ENCODE assay signal across 22 cellular contexts in the genomic region with DNA sequence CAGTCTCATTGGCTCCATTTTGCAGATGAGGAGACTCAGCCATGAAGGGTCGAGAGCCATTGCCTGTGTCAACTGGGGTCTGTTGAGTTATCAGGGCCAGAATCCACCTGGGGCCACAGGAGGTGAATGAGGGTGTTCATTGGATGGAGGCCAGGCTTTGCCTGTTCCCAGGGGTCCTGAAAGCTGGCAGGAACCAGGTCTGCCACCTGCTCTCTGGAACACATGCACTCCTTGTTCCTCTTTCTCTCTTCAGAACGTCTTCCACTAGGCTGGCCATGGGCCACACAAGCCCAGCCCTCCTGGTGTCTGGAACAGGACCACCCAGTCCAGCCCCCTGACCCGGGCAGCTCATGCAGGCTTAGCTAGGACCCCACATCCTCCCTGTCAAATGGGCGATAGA. TPM values are rescaled to one million over a fixed set of nuclear protein-coding genes. Genes with fewer than 3 reads are reported as not detected.
A peak's percentile ranks its signal among the peaks of the same experiment; 100 is the strongest.
DNase-seq lines count a peak whose midpoint lies in the region; ATAC-seq and TF ChIP-seq lines count a peak whose summit lies in the region.
"Had no signal": no experiment of that assay in that cellular context is flagged by ENCODE, and none has a peak within 500 bp of the region (broad histone marks: within the 10 kb centered on the region; RNA-seq: fewer than 3 reads in every experiment).

No MANE protein-coding gene starts in this region.

- H3K9me3 ChIP-seq in duodenal mucosa (ENCODE audit: control insufficient read depth in 1 of 2, low read length in 2 of 2) (no peaks in the 10 kb centered on the region), stomach (no peaks in the 10 kb centered on the region)
- H3K9me3 ChIP-seq in naive thymus-derived CD4-positive, alpha-beta T cell (ENCODE audit: control insufficient read depth in 2 of 3, low read length in 3 of 3) = no peaks in the 10 kb centered on the region

- TF ChIP-seq POLR2A in stomach (IDR thresholded peaks at IDR 0.05) = no peak

- H3K27me3 ChIP-seq in duodenal mucosa (ENCODE audit: control insufficient read depth in 1 of 2, insufficient read depth in 2 of 2, low read length in 2 of 2) = no peaks in the 10 kb centered on the region
- no peaks in the 10 kb centered on the region for H3K27me3 ChIP-seq in stomach
- H3K27me3 ChIP-seq in naive thymus-derived CD4-positive, alpha-beta T cell (ENCODE audit: control insufficient read depth in 2 of 2, insufficient read depth in 2 of 2, low read length in 2 of 2) = no peaks in the 10 kb centered on the region

- no peaks in the 10 kb centered on the region for H3K27me3 Mint-ChIP-seq in naive thymus-derived CD4-positive, alpha-beta T cell
- H3K27me3 Mint-ChIP-seq: CD4-positive, alpha-beta T cell; natural killer cell treated with Interleukin-12 subunit alpha and Interleukin-12 subunit beta and Interleukin-15 and Interleukin-18, amount 100 ng/mL, for 72 hours had no signal

- H3K27ac ChIP-seq in duodenal mucosa (ENCODE audit: low read depth, low read length) (peak overlapping the region; percentile 7), stomach (peak overlapping the region; percentile 34 to 80 (median 75))
- H3K27ac ChIP-seq in naive thymus-derived CD4-positive, alpha-beta T cell (ENCODE audit: low read depth, low read length) = no peak overlapping the region
- H3K27ac ChIP-seq: WERI-Rb-1 had no signal

- H3K4me3 Mint-ChIP-seq in naive thymus-derived CD4-positive, alpha-beta T cell = no peak overlapping the region
- H3K4me3 Mint-ChIP-seq: activated CD8-positive, alpha-beta T cell treated with anti-CD3 and anti-CD28 coated beads, Interleukin-2, amount 10 ng/mL, durations not matched to agents 7 days and 5 days; H9; natural killer cell treated with Interleukin-12 subunit alpha and Interleukin-12 subunit beta and Interleukin-15 and Interleukin-18, amount 100 ng/mL, for 72 hours had no signal

- peaks cover 24 to 72% (median 44%) of the 10 kb centered on the region in 7 donors for H3K4me1 Mint-ChIP-seq in naive thymus-derived CD4-positive, alpha-beta T cell

- peak overlapping the region in 1 of 2 donors; percentile 20 for H3K4me3 ChIP-seq in duodenal mucosa (ENCODE audit: low read depth in 1 of 2, low read length in 2 of 2)
- H3K4me3 ChIP-seq in stomach = peak overlapping the region in 1 of 4 donors; percentile 10
- H3K4me3 ChIP-seq in naive thymus-derived CD4-positive, alpha-beta T cell (ENCODE audit: low read length) = no peak overlapping the region

- intact Hi-C loops in stomach (cut with DNase I; ENCODE audit: low total_unique reads) = no loop called here
- intact Hi-C loops in naive thymus-derived CD4-positive, alpha-beta T cell (cut with micrococcal nuclease) = no loop called here

- no peaks in the 10 kb centered on the region for H3K9me3 Mint-ChIP-seq in naive thymus-derived CD4-positive, alpha-beta T cell
- H3K9me3 Mint-ChIP-seq: activated naive CD4-positive, alpha-beta T cell treated with anti-CD3 and anti-CD28 coated beads, Interleukin-2, amount 50 U/mL, for 72 hours; CD4-positive, alpha-beta T cell; H9; natural killer cell treated with Interleukin-12 subunit alpha and Interleukin-12 subunit beta and Interleukin-15 and Interleukin-18, amount 100 ng/mL, for 72 hours had no signal

- no peak for TF ChIP-seq EP300 in stomach (IDR thresholded peaks at IDR 0.05)

- DNase-seq in NCI-H146 (lab: John Stamatoyannopoulos, UW) (peak; percentile 82), NCI-H146 treated with DMSO at 0.1 percent for 48 hours (lab: John Stamatoyannopoulos, UW; ENCODE audit: unreplicated experiment) (no peak), NCI-H1436 treated with DMSO at 0.1 percent for 48 hours (lab: John Stamatoyannopoulos, UW) (peak; percentile 34), stomach (no peak), T1000 (lab: John Stamatoyannopoulos, UW) (no peak)
- no peak for DNase-seq in naive thymus-derived CD4-positive, alpha-beta T cell
- DNase-seq: ACHN; activated CD8-positive, alpha-beta T cell treated with anti-CD3 and anti-CD28 coated beads, Interleukin-2, amount 10 ng/mL, durations not matched to agents 7 days and 5 days; activated T-cell treated with anti-CD3 and anti-CD28 coated beads, Interleukin-2, amount 50 U/mL, for 48 hours; CD4-positive, alpha-beta T cell; H9; hippocampal formation; IMR-90; kidney; mammary epithelial cell; NCI-H226; T-helper 1 cell; WERI-Rb-1 had no signal

- no peak for ATAC-seq in GM21447 (IDR thresholded peaks at IDR 0.05; ENCODE audit: unreplicated experiment)
- no peak for ATAC-seq in naive thymus-derived CD4-positive, alpha-beta T cell
- ATAC-seq: activated CD8-positive, alpha-beta T cell treated with anti-CD3 and anti-CD28 coated beads, Interleukin-2, amount 10 ng/mL, durations not matched to agents 7 days and 5 days; activated naive CD4-positive, alpha-beta T cell treated with anti-CD3 and anti-CD28 coated beads, Interleukin-2, amount 50 U/mL, for 72 hours; natural killer cell treated with Interleukin-12 subunit alpha and Interleukin-12 subunit beta and Interleukin-15 and Interleukin-18, amount 100 ng/mL, for 72 hours had no signal

- H3K9ac ChIP-seq in duodenal mucosa (ENCODE audit: low read depth in 1 of 2, low read length in 2 of 2) = no peak overlapping the region

- whole genome bisulfite sequencing in stomach, 5 donors = 57 to 70% (median 62%) methylated on average over 4 of the region's 4 CpGs

- POLR2A ChIA-PET in naive thymus-derived CD4-positive, alpha-beta T cell (lab: Charles Lee) = no interaction called here

- TF ChIP-seq CTCF in stomach (IDR thresholded peaks at IDR 0.05) = no peak

- CTCF ChIA-PET in naive thymus-derived CD4-positive, alpha-beta T cell (lab: Charles Lee) = interaction anchor here (0.6 kb wide), 1 partner anchor 32 kb away, joined by 4 read pairs; no protein-coding TSS in a partner anchor

- peaks cover 0 to 3% (median 0%) of the 10 kb centered on the region in 5 donors for H3K36me3 Mint-ChIP-seq in naive thymus-derived CD4-positive, alpha-beta T cell
- H3K36me3 Mint-ChIP-seq: activated naive CD4-positive, alpha-beta T cell treated with anti-CD3 and anti-CD28 coated beads, Interleukin-2, amount 50 U/mL, for 72 hours; natural killer cell treated with Interleukin-12 subunit alpha and Interleukin-12 subunit beta and Interleukin-15 and Interleukin-18, amount 100 ng/mL, for 72 hours had no signal

- H3K27ac Mint-ChIP-seq in naive thymus-derived CD4-positive, alpha-beta T cell = peak overlapping the region in 1 of 9 donors; percentile 54
- H3K27ac Mint-ChIP-seq: CD4-positive, alpha-beta T cell; natural killer cell treated with Interleukin-12 subunit alpha and Interleukin-12 subunit beta and Interleukin-15 and Interleukin-18, amount 100 ng/mL, for 72 hours had no signal

- peaks cover 0 to 3% of the 10 kb centered on the region in 2 donors for H3K36me3 ChIP-seq in duodenal mucosa (ENCODE audit: control insufficient read depth in 1 of 2, insufficient read depth in 2 of 2, low read length in 2 of 2)
- H3K36me3 ChIP-seq in stomach = no peaks in the 10 kb centered on the region
- no peaks in the 10 kb centered on the region for H3K36me3 ChIP-seq in naive thymus-derived CD4-positive, alpha-beta T cell (ENCODE audit: control insufficient read depth in 2 of 3, insufficient read depth in 3 of 3, low read length in 3 of 3)
- H3K36me3 ChIP-seq: WERI-Rb-1 had no signal

- peaks cover 48 to 49% of the 10 kb centered on the region in 2 donors for H3K4me1 ChIP-seq in duodenal mucosa (ENCODE audit: control insufficient read depth in 1 of 2, insufficient read depth in 2 of 2, low read length in 2 of 2)
- H3K4me1 ChIP-seq in stomach = peaks cover 58 to 98% (median 86%) of the 10 kb centered on the region in 4 donors
- H3K4me1 ChIP-seq in naive thymus-derived CD4-positive, alpha-beta T cell (ENCODE audit: control insufficient read depth in 2 of 2, insufficient read depth in 2 of 2, low read length in 2 of 2) = peaks cover 9 to 26% of the 10 kb centered on the region in 2 donors

RNA-seq across cellular contexts. Expression of a gene that starts 21.1 kb away (rescaled TPM):
- total RNA-seq in stomach = 100 to 1,000 TPM in 1 of 5 donors, 10 to 100 TPM in 4; 25.7 to 268 (median 55.4) TPM
- 10 to 100 TPM; 32.4 to 95.8 (median 39.7) TPM for polyA plus RNA-seq in stomach
- total RNA-seq in naive thymus-derived CD4-positive, alpha-beta T cell = 10 to 100 TPM; 20.0 to 28.3 (median 21.9) TPM
- polyA plus RNA-seq in naive thymus-derived CD4-positive, alpha-beta T cell = 1 to 10 TPM; 1.4 to 1.5 TPM

RNA-seq across cellular contexts. Expression of a gene that starts 35.1 kb away (rescaled TPM):
- 100 to 1,000 TPM in 1 of 5 donors, 10 to 100 TPM in 2, 1 to 10 TPM in 2; 1.8 to 107 (median 11.2) TPM for total RNA-seq in stomach
- 10 to 100 TPM; 28.2 to 44.3 (median 36.0) TPM for polyA plus RNA-seq in stomach
- total RNA-seq in naive thymus-derived CD4-positive, alpha-beta T cell = 10 to 100 TPM in 4 of 5 experiments, 1 to 10 TPM in 1; 4.9 to 31.6 (median 16.6) TPM
- polyA plus RNA-seq in naive thymus-derived CD4-positive, alpha-beta T cell = 10 to 100 TPM; 46.3 to 65.5 TPM

RNA-seq across cellular contexts. Expression of a gene that starts 37.8 kb away (rescaled TPM):
- 10 to 100 TPM in 2 of 5 donors, 1 to 10 TPM in 1, under 1 TPM in 1, not detected in 1; 0.45 to 13.4 (median 7.4) TPM for total RNA-seq in stomach
- polyA plus RNA-seq in stomach = 1 to 10 TPM; 2.7 to 7.0 (median 5.0) TPM
- total RNA-seq in naive thymus-derived CD4-positive, alpha-beta T cell = 1 to 10 TPM in 3 of 5 experiments, under 1 TPM in 2; 0.57 to 3.6 (median 2.2) TPM
- polyA plus RNA-seq in naive thymus-derived CD4-positive, alpha-beta T cell = 1 to 10 TPM; 1.1 to 1.2 TPM
- total RNA-seq: IMR-90 had no signal

RNA-seq across cellular contexts. Expression of a gene that starts 46.7 kb away (rescaled TPM):
- not detected for total RNA-seq in stomach
- under 1 TPM in 1 of 3 donors, not detected in 2; 0.20 TPM for polyA plus RNA-seq in stomach
- total RNA-seq in naive thymus-derived CD4-positive, alpha-beta T cell = 1 to 10 TPM in 1 of 5 experiments, under 1 TPM in 4; 0.07 to 1.2 (median 0.73) TPM
- under 1 TPM; 0.41 to 0.60 TPM for polyA plus RNA-seq in naive thymus-derived CD4-positive, alpha-beta T cell

Comparison
In these comparisons a context has a peak if more than half of its experiments do, and no peak if none do; other contexts are left out.
1. DNase-seq: peak in NCI-H146 (single experiment) and NCI-H1436 treated with DMSO at 0.1 percent for 48 hours (single experiment); none in NCI-H146 treated with DMSO at 0.1 percent for 48 hours (single experiment), stomach (single experiment), naive thymus-derived CD4-positive, alpha-beta T cell (0 of 9) and T1000 (single experiment).